Comparison of ENCODE assay signal across 21 cellular contexts in the genomic region with DNA sequence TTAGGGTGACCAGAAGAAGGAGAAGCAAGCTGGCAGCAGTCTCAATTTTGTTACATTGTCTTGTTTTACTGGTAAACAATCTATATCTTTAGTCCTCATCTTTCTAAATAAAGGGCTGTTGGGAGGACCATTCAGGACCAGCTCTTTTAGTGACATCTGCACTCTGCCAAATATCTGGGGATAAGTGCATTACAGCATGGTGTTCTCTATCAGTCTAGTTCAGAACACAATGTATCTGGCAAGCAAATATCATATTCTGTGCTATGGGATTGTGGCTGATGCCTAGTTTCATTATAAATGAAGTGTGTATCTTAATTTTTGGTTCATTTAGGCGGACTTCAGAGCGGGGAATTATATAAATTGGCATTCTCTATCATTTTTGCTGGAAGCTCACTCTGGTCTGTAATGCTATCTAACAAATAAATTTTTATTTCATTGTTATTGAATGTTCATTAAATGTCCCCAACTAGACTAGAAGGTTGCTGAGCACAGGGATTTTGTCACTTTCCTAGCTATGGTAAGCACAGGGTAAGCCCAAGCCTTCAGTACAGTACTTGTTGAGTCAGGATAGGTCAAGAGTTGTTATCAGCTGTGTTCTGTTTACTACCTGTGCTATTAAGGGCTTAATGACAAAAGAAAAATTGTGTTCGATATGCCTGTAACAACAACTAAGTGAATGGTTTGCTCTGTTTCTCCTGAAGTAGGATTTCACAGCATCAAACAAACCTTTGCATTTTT. TPM values are rescaled to one million over a fixed set of nuclear protein-coding genes. Genes with fewer than 3 reads are reported as not detected.
DNase-seq lines count a peak whose midpoint lies in the region; ATAC-seq and TF ChIP-seq lines count a peak whose summit lies in the region.
"Had no signal": no experiment of that assay in that cellular context is flagged by ENCODE, and none has a peak within 500 bp of the region (broad histone marks: within the 10 kb centered on the region; RNA-seq: fewer than 3 reads in every experiment).

No MANE protein-coding gene starts in this region.

- no peak for TF ChIP-seq CTCF in right atrium auricular region (IDR thresholded peaks at IDR 0.05)

- DNase-seq in Right ventricle myocardium superior: no peak
- DNase-seq in right atrium auricular region (ENCODE audit: low spot score): no peak
- no peak for DNase-seq in left cardiac atrium
- no peak for DNase-seq in right cardiac atrium
- DNase-seq in effector CD4-positive, alpha-beta T cell: no peak
- no peak for DNase-seq in NCI-H524 treated with DMSO at 0.1 percent for 48 hours (lab: John Stamatoyannopoulos, UW)
- DNase-seq: 8988T; ACHN; AML-193; C1 segment of cervical spinal cord; CD4-positive, alpha-beta memory T cell; COR-L47; DMS153; DND-41; GM23248; H9 had no signal

- H3K27me3 ChIP-seq in right atrium auricular region (no peaks in the 10 kb centered on the region), right cardiac atrium (ENCODE audit: control insufficient read depth, insufficient read depth) (no peaks in the 10 kb centered on the region)

- intact Hi-C loops in Right ventricle myocardium superior (cut with DNase I) (no loop called here), left cardiac atrium (cut with DNase I) (no loop called here), right cardiac atrium (cut with DNase I) (no loop called here)

- H3K36me3 ChIP-seq in right atrium auricular region: no peaks in the 10 kb centered on the region

- no peak overlapping the region for H3K4me3 ChIP-seq in right atrium auricular region
- no peak overlapping the region for H3K4me3 ChIP-seq in right cardiac atrium (ENCODE audit: low read length)
- H3K4me3 ChIP-seq: A549, GM23248 had no signal

- 90% methylated on average over 3 of the region's 3 CpGs for WGBS in right cardiac atrium

- H3K4me1 ChIP-seq in right atrium auricular region (peaks cover 0 to 6% of the 10 kb centered on the region in 2 donors), right cardiac atrium (ENCODE audit: control insufficient read depth, insufficient read depth, low read length) (no peaks in the 10 kb centered on the region)
- H3K4me1 ChIP-seq: A549 had no signal

- ATAC-seq in Right ventricle myocardium superior (ENCODE audit: poor library complexity): peak; percentile 94
- ATAC-seq in left cardiac atrium: peak; percentile 51 to 55
- peak in 1 of 2 donors; percentile 86 for ATAC-seq in right cardiac atrium
- no peak for ATAC-seq in HG02759 (IDR thresholded peaks at IDR 0.05; ENCODE audit: unreplicated experiment)
- ATAC-seq: A549, HCT116 had no signal

- H3K9me3 ChIP-seq in right atrium auricular region: no peaks in the 10 kb centered on the region
- no peaks in the 10 kb centered on the region for H3K9me3 ChIP-seq in right cardiac atrium (ENCODE audit: control insufficient read depth, low read length)
- H3K9me3 ChIP-seq: A549 had no signal

- H3K27ac ChIP-seq in right atrium auricular region (peak overlapping the region in 1 of 2 donors; percentile 59), right cardiac atrium (ENCODE audit: low read length) (peak overlapping the region; percentile 52)
- H3K27ac ChIP-seq: A549, GM23248 had no signal

RNA-seq across cellular contexts. Expression of gene WDR31, which starts 11.9 kb away (rescaled TPM):
- total RNA-seq in Right ventricle myocardium superior: 13.8 TPM
- total RNA-seq in right atrium auricular region: 1 to 10 TPM; 2.3 to 4.6 TPM
- total RNA-seq in left cardiac atrium: 1 to 10 TPM; 4.9 to 5.7 TPM
- 10 to 100 TPM in 1 of 4 donors, 1 to 10 TPM in 3; 7.4 to 10.1 (median 8.5) TPM for total RNA-seq in right cardiac atrium
- polyA plus RNA-seq in right cardiac atrium: 5.4 TPM

RNA-seq across cellular contexts. Expression of gene BSPRY, which starts 21.1 kb away (rescaled TPM):
- total RNA-seq in Right ventricle myocardium superior (0.24 TPM), right atrium auricular region (1 to 10 TPM in 1 of 2 donors, under 1 TPM in 1; 0.48 to 3.8 TPM), left cardiac atrium (1 to 10 TPM in 1 of 2 donors, under 1 TPM in 1; 0.27 to 1.6 TPM), right cardiac atrium (1 to 10 TPM in 3 of 4 donors, under 1 TPM in 1; 0.21 to 2.3 (median 1.6) TPM)
- 1.4 TPM for polyA plus RNA-seq in right cardiac atrium
- total RNA-seq: CD4-positive, alpha-beta memory T cell; GM23248 had no signal
- polyA plus RNA-seq: BJ, GM23248 had no signal

RNA-seq across cellular contexts. Expression of gene RNF183, which starts 25.0 kb away (rescaled TPM):
- total RNA-seq in Right ventricle myocardium superior (not detected), right atrium auricular region (not detected), left cardiac atrium (not detected), right cardiac atrium (not detected)
- not detected for polyA plus RNA-seq in right cardiac atrium
- total RNA-seq: CD4-positive, alpha-beta memory T cell; GM23248; H1 had no signal
- polyA plus RNA-seq: BJ; CD4-positive, alpha-beta memory T cell; GM23248 had no signal

RNA-seq across cellular contexts. Expression of gene HDHD3, which starts 48.6 kb away (rescaled TPM):
- total RNA-seq in Right ventricle myocardium superior (9.8 TPM), right atrium auricular region (10 to 100 TPM; 20.0 to 25.6 TPM), left cardiac atrium (10 to 100 TPM in 1 of 2 donors, 1 to 10 TPM in 1; 8.7 to 18.8 TPM), right cardiac atrium (10 to 100 TPM; 11.0 to 20.0 (median 15.9) TPM)
- polyA plus RNA-seq in right cardiac atrium: 19.6 TPM

RNA-seq across cellular contexts. Expression of gene PRPF4, which starts 52.8 kb away (rescaled TPM):
- total RNA-seq in Right ventricle myocardium superior (11.0 TPM), right atrium auricular region (10 to 100 TPM in 1 of 2 donors, 1 to 10 TPM in 1; 8.7 to 11.1 TPM), left cardiac atrium (10 to 100 TPM in 1 of 2 donors, 1 to 10 TPM in 1; 9.9 to 14.3 TPM), right cardiac atrium (10 to 100 TPM; 10.0 to 12.8 (median 10.7) TPM)
- 7.0 TPM for polyA plus RNA-seq in right cardiac atrium
